Comparison of ENCODE assay signal across 22 cellular contexts in the genomic region with DNA sequence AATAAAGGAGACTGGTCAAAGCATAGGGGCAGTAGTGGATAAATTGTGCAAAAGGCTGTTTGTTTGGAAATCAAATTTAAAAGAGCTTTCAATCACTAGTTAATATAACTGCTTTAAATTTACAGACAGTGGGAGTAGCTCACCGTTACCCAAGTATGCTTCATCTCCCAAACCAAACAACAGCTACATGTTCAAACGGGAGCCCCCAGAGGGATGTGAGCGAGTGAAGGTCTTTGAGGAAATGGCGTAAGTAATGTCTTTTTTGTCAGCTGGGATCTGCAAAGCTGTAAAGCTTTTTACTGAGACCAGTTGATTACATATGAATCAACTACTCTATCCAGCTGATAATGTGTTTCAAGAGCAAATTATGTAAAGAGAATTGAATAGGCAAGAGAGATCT.
DNase-seq lines count a peak whose midpoint lies in the region; ATAC-seq and TF ChIP-seq lines count a peak whose summit lies in the region.
"Had no signal": no experiment of that assay in that cellular context is flagged by ENCODE, and none has a peak within 500 bp of the region (broad histone marks: within the 10 kb centered on the region; RNA-seq: fewer than 3 reads in every experiment).

No MANE protein-coding gene starts in this region.

- CTCF ChIA-PET in CD4-positive, alpha-beta T cell (lab: Charles Lee), result interaction anchor here (0.7 to 1.1 kb wide), 2 partner anchors 41 to 105 kb away, joined by 3 to 4 read pairs; no protein-coding TSS in a partner anchor
- CTCF ChIA-PET in mammary epithelial cell (lab: Charles Lee; ENCODE audit: low non-redundant PET), result no interaction called here

- H3K9me3 Mint-ChIP-seq in CD4-positive, alpha-beta T cell, result no peaks in the 10 kb centered on the region
- no peaks in the 10 kb centered on the region for H3K9me3 Mint-ChIP-seq in activated T-helper 17 cell treated with anti-CD3 and anti-CD28 coated beads, Interleukin-2, amount 50 U/mL, for 72 hours
- H3K9me3 Mint-ChIP-seq: IgD-negative memory B cell had no signal

- POLR2A ChIA-PET in CD4-positive, alpha-beta T cell (lab: Charles Lee), result interaction anchor here (1.4 kb wide), 1 partner anchor 10 kb away, joined by 3 read pairs; no protein-coding TSS in a partner anchor

- H3K36me3 ChIP-seq in mammary epithelial cell (ENCODE audit: insufficient read depth, low read length), result peaks cover 1% of the 10 kb centered on the region

- H3K4me1 ChIP-seq in mammary epithelial cell (ENCODE audit: insufficient read depth, low read length), result no peaks in the 10 kb centered on the region

- no peak for TF ChIP-seq CTCF in CD4-positive, alpha-beta T cell (IDR thresholded peaks at IDR 0.05)
- TF ChIP-seq CTCF in mammary epithelial cell (conservative IDR thresholded peaks at IDR 0.05 in 1 of 2, IDR thresholded peaks at IDR 0.05 in 1 of 2; ENCODE audit: extremely low read depth in 1 of 2, insufficient read depth in 1 of 2, low read depth in 1 of 2, low read length in 2 of 2), result no peak

- BruUV-seq in mammary epithelial cell (replicated peaks; lab: Mats Ljungman, UMichigan), result no TSS peak

- H3K9ac ChIP-seq in mammary epithelial cell (ENCODE audit: insufficient read depth, low read length), result no peak overlapping the region

- no peak overlapping the region for H2AFZ ChIP-seq in mammary epithelial cell (ENCODE audit: low read depth, low read length)

- no peak overlapping the region for H3K4me3 ChIP-seq in mammary epithelial cell (replicated peaks in 1 of 3; ENCODE audit: insufficient read depth in 1 of 3, low read depth in 2 of 3, low read length in 3 of 3)

- dilution Hi-C loops in mammary epithelial cell (cut with HindIII; ENCODE audit: low sequenced_read_pairs), result no loop called here

- ATAC-seq in CD4-positive, alpha-beta T cell (ENCODE audit: poor library complexity), result no peak
- ATAC-seq in activated T-helper 17 cell treated with anti-CD3 and anti-CD28 coated beads, Interleukin-2, amount 50 U/mL, for 72 hours (replicated peaks), result no peak
- ATAC-seq in HG03432 (IDR thresholded peaks at IDR 0.05; ENCODE audit: unreplicated experiment), result no peak

- intact Hi-C loops in CD4-positive, alpha-beta T cell (cut with DNase I, micrococcal nuclease), result no loop called here
- intact Hi-C loops in mammary epithelial cell (cut with micrococcal nuclease), result no loop called here

- peaks cover 50% of the 10 kb centered on the region for H3K36me3 Mint-ChIP-seq in CD4-positive, alpha-beta T cell (ENCODE audit: low read depth)
- H3K36me3 Mint-ChIP-seq in activated T-helper 17 cell treated with anti-CD3 and anti-CD28 coated beads, Interleukin-2, amount 50 U/mL, for 72 hours (ENCODE audit: low read depth), result peaks cover 57% of the 10 kb centered on the region

- H3K9me3 ChIP-seq in CD4-positive, alpha-beta T cell (ENCODE audit: control insufficient read depth, low read length), result no peaks in the 10 kb centered on the region
- H3K9me3 ChIP-seq in mammary epithelial cell (replicated peaks; ENCODE audit: insufficient read depth, low read length), result no peaks in the 10 kb centered on the region

- H3K4me3 Mint-ChIP-seq in CD4-positive, alpha-beta T cell, result no peak overlapping the region
- H3K4me3 Mint-ChIP-seq in activated T-helper 17 cell treated with anti-CD3 and anti-CD28 coated beads, Interleukin-2, amount 50 U/mL, for 72 hours, result no peak overlapping the region
- H3K4me3 Mint-ChIP-seq: IgD-negative memory B cell had no signal

- no peaks in the 10 kb centered on the region for H3K79me2 ChIP-seq in mammary epithelial cell (ENCODE audit: insufficient read depth, low read length)

- no peaks in the 10 kb centered on the region for H3K27me3 ChIP-seq in CD4-positive, alpha-beta T cell (ENCODE audit: control insufficient read depth, insufficient read depth, low read length)
- H3K27me3 ChIP-seq in mammary epithelial cell (ENCODE audit: insufficient read depth, low read length), result no peaks in the 10 kb centered on the region

- no peak overlapping the region for H3K4me2 ChIP-seq in mammary epithelial cell (ENCODE audit: insufficient read depth, low read depth, low read length)

- peaks cover 9% of the 10 kb centered on the region for H3K4me1 Mint-ChIP-seq in CD4-positive, alpha-beta T cell (ENCODE audit: low read depth)
- no peaks in the 10 kb centered on the region for H3K4me1 Mint-ChIP-seq in activated T-helper 17 cell treated with anti-CD3 and anti-CD28 coated beads, Interleukin-2, amount 50 U/mL, for 72 hours
- H3K4me1 Mint-ChIP-seq: IgD-negative memory B cell had no signal

- peak overlapping the region; percentile 4 for H3K27ac Mint-ChIP-seq in CD4-positive, alpha-beta T cell
- H3K27ac Mint-ChIP-seq in activated T-helper 17 cell treated with anti-CD3 and anti-CD28 coated beads, Interleukin-2, amount 50 U/mL, for 72 hours, result peak overlapping the region; percentile 18
- H3K27ac Mint-ChIP-seq: IgD-negative memory B cell had no signal

- no peaks in the 10 kb centered on the region for H3K27me3 Mint-ChIP-seq in CD4-positive, alpha-beta T cell
- H3K27me3 Mint-ChIP-seq in activated T-helper 17 cell treated with anti-CD3 and anti-CD28 coated beads, Interleukin-2, amount 50 U/mL, for 72 hours, result no peaks in the 10 kb centered on the region
- H3K27me3 Mint-ChIP-seq: IgD-negative memory B cell had no signal

- no peaks in the 10 kb centered on the region for H4K20me1 ChIP-seq in mammary epithelial cell (ENCODE audit: insufficient read depth, low read length)

- in situ Hi-C loops in mammary epithelial cell (cut with MboI; ENCODE audit: low sequenced_read_pairs in 2 of 2), result no loop called here

- no peak for DNase-seq in CD4-positive, alpha-beta T cell
- DNase-seq in DMS153 treated with DMSO at 0.1 percent for 48 hours (lab: John Stamatoyannopoulos, UW; ENCODE audit: unreplicated experiment) (peak; percentile 42), NCI-H1436 treated with DMSO at 0.1 percent for 48 hours (lab: John Stamatoyannopoulos, UW) (peak; percentile 92), activated gamma-delta T cell treated with Interleukin-2 at 50 U/mL for 16 hours (no peak), mammary epithelial cell (no peak)
- DNase-seq: ACHN, C1 segment of cervical spinal cord, DMS 273 treated with DMSO at 0.1 percent for 48 hours, H7, Kasumi-1, MM.1S, NCI-H1105, NCI-H2107, NCI-H226, NCI-H526 treated with DMSO at 0.1 percent for 48 hours, OCI-M1, Right ventricle myocardium superior, SW 1271, T-helper 2 cell had no signal

- WGBS in mammary epithelial cell (ENCODE audit: low coverage, missing lambda C conversion rate), result 89% methylated on average over 4 of the region's 4 CpGs

- H3K27ac ChIP-seq in CD4-positive, alpha-beta T cell (ENCODE audit: low read depth, low read length), result no peak overlapping the region
- no peak overlapping the region for H3K27ac ChIP-seq in mammary epithelial cell (ENCODE audit: insufficient read depth, low read depth, low read length)

Comparison
In these comparisons a context has a peak if more than half of its experiments do, and no peak if none do; other contexts are left out.
1. DNase-seq: peak in DMS153 treated with DMSO at 0.1 percent for 48 hours (single experiment) and NCI-H1436 treated with DMSO at 0.1 percent for 48 hours (single experiment); none in CD4-positive, alpha-beta T cell (0 of 10), activated gamma-delta T cell treated with Interleukin-2 at 50 U/mL for 16 hours (single experiment) and mammary epithelial cell (single experiment).